In genomic region chr10:65754112-65754511, GRCh38 we compare ENCODE assay signal across 21 cellular contexts.
DNase-seq lines count a peak whose midpoint lies in the region; ATAC-seq, FAIRE-seq and TF ChIP-seq lines count a peak whose summit lies in the region.
"Had no signal": no experiment of that assay in that cellular context is flagged by ENCODE, and none has a peak within 500 bp of the region (broad histone marks: within the 10 kb centered on the region; RNA-seq: fewer than 3 reads in every experiment).

No MANE protein-coding gene starts in this region.

- H2AFZ ChIP-seq in PC-3 (ENCODE audit: low read length), result no peak overlapping the region
- H2AFZ ChIP-seq: GM23338 had no signal

- no peaks in the 10 kb centered on the region for H3K9me2 ChIP-seq in PC-3 (replicated peaks; ENCODE audit: low read length)

- no peaks in the 10 kb centered on the region for H3K27me3 ChIP-seq in PC-3 (ENCODE audit: low read length)
- H3K27me3 ChIP-seq in gastrocnemius medialis, result no peaks in the 10 kb centered on the region
- H3K27me3 ChIP-seq: BE2C; BLaER1 treated with 17β-estradiol and CSF1 and Interleukin-3, amounts not matched to agents 10 nM and 100 nM had no signal

- peak; percentile 73 for FAIRE-seq in H54 (lab: Jason Lieb, UNC)
- FAIRE-seq: A204.1, GM12891, GM18507 had no signal

- H3K4me2 ChIP-seq in PC-3 (ENCODE audit: low read length), result peak overlapping the region; percentile 61
- H3K4me2 ChIP-seq: BLaER1 treated with 17β-estradiol and CSF1 and Interleukin-3, amounts not matched to agents 10 nM and 100 nM; GM23338 had no signal

- no peak overlapping the region for H3K9ac ChIP-seq in PC-3 (ENCODE audit: low read length)
- H3K9ac ChIP-seq: BLaER1 treated with 17β-estradiol and CSF1 and Interleukin-3, amounts not matched to agents 10 nM and 100 nM had no signal

- ATAC-seq in PC-3 (peak; percentile 10), gastrocnemius medialis (no peak)
- ATAC-seq: GM23338 had no signal

- peaks cover 5% of the 10 kb centered on the region for H3F3A ChIP-seq in PC-3 (ENCODE audit: low read length, unreplicated experiment)

- no peak for TF ChIP-seq CTCF in PC-3 (conservative IDR thresholded peaks at IDR 0.05; ENCODE audit: low read depth, low read length)
- TF ChIP-seq CTCF in gastrocnemius medialis (IDR thresholded peaks at IDR 0.05 in 4 of 5, conservative IDR thresholded peaks at IDR 0.05 in 1 of 5), result no peak

- DNase-seq in H54 (ENCODE audit: insufficient read length, low spot score) (no peak), PC-3 (peak; percentile 34), epithelial cell of prostate (ENCODE audit: low read depth, low spot score) (peak; percentile 6), DMS53 (lab: John Stamatoyannopoulos, UW) (no peak), gastrocnemius medialis (no peak), NCI-H446 (lab: John Stamatoyannopoulos, UW) (no peak)
- DNase-seq: AML-193; BE2C; CD4-positive, alpha-beta T cell; CD8-positive, alpha-beta memory T cell; DMS 273 treated with DMSO at 0.1 percent for 48 hours; DMS79 treated with DMSO at 0.1 percent for 48 hours; GF-D8; HFFc6 had no signal

- in situ Hi-C loops in gastrocnemius medialis (cut with MboI; ENCODE audit: low sequenced_read_pairs in 4 of 4), result no loop called here

- H3K4me1 ChIP-seq in PC-3 (ENCODE audit: insufficient read depth, low read length) (peaks cover 32% of the 10 kb centered on the region), gastrocnemius medialis (no peaks in the 10 kb centered on the region)
- H3K4me1 ChIP-seq: BE2C; BLaER1 treated with 17β-estradiol and CSF1 and Interleukin-3, amounts not matched to agents 10 nM and 100 nM; HAP-1 had no signal

- no peaks in the 10 kb centered on the region for H4K20me1 ChIP-seq in PC-3 (ENCODE audit: low read length)
- H4K20me1 ChIP-seq: BLaER1 treated with 17β-estradiol and CSF1 and Interleukin-3, amounts not matched to agents 10 nM and 100 nM had no signal

- H3K27ac ChIP-seq in PC-3 (ENCODE audit: low read length), result peak overlapping the region; percentile 39
- peak overlapping the region; percentile 35 for H3K27ac ChIP-seq in epithelial cell of prostate
- H3K27ac ChIP-seq in gastrocnemius medialis, result no peak overlapping the region
- H3K27ac ChIP-seq: 22Rv1; BLaER1 treated with 17β-estradiol and CSF1 and Interleukin-3, amounts not matched to agents 10 nM and 100 nM had no signal

- H3K9me3 ChIP-seq in PC-3 (ENCODE audit: low read length) (no peaks in the 10 kb centered on the region), gastrocnemius medialis (no peaks in the 10 kb centered on the region)
- H3K9me3 ChIP-seq: BE2C; BLaER1 treated with 17β-estradiol and CSF1 and Interleukin-3, amounts not matched to agents 10 nM and 100 nM; HAP-1 had no signal

- H3K36me3 ChIP-seq in PC-3 (ENCODE audit: low read depth, low read length), result no peaks in the 10 kb centered on the region
- H3K36me3 ChIP-seq in gastrocnemius medialis, result no peaks in the 10 kb centered on the region
- H3K36me3 ChIP-seq: BE2C; BLaER1 treated with 17β-estradiol and CSF1 and Interleukin-3, amounts not matched to agents 10 nM and 100 nM; HAP-1 had no signal

- H3K4me3 ChIP-seq in PC-3 (ENCODE audit: low read length) (no peak overlapping the region), gastrocnemius medialis (no peak overlapping the region)
- H3K4me3 ChIP-seq: BLaER1 treated with 17β-estradiol and CSF1 and Interleukin-3, amounts not matched to agents 10 nM and 100 nM; GM23338; HAP-1 had no signal

- POLR2A ChIA-PET in PC-3 (lab: Charles Lee; ENCODE audit: unreplicated experiment), result no interaction called here

- CTCF ChIA-PET in PC-3 (lab: Charles Lee), result no interaction called here

- no TSS peak for BruUV-seq in PC-3 (replicated peaks; lab: Mats Ljungman, UMichigan)

- no peak for TF ChIP-seq POLR2A in H54 (IDR thresholded peaks at IDR 0.05; ENCODE audit: low read depth, low read length)
- no peak for TF ChIP-seq POLR2A in gastrocnemius medialis (IDR thresholded peaks at IDR 0.05)

- H3K79me2 ChIP-seq in PC-3 (ENCODE audit: low read length), result no peaks in the 10 kb centered on the region

- intact Hi-C loops in PC-3 (cut with micrococcal nuclease), result loop anchor here (5.0 to 10.0 kb wide), 7 partner anchors 42 to 659 kb away; no protein-coding TSS in a partner anchor
- intact Hi-C loops in gastrocnemius medialis (cut with DNase I; ENCODE audit: low total_unique reads), result no loop called here

Comparison
In these comparisons a context has a peak if more than half of its experiments do, and no peak if none do; other contexts are left out.
1. DNase-seq: peak in PC-3 (single experiment) and epithelial cell of prostate (single experiment); none in H54 (single experiment), DMS53 (single experiment), gastrocnemius medialis (0 of 2) and NCI-H446 (0 of 2).
2. H3K27ac ChIP-seq: peak in PC-3 (single experiment) and epithelial cell of prostate (single experiment); none in gastrocnemius medialis (0 of 4).